In the genomic region with DNA sequence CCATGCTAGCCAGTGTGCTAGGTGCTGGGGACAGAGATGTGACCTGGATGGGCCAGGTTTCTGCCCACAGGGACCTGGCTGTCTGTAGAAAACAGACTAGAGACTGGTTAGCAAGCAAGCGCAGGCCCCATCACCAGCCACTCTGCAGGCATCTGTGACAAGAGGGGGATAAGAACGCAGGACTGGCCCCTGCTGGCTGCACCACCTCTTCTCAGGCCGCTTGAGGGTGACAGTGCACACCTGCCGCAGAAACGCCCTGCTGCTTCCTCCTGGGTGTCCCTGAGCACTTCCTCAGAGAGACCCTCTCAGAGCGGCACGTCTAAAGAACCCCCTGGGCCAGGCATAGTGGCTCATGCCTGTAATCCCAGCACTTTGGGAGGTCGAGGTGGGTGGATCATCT, we compare ENCODE assay signal across 16 cellular contexts. TPM values are rescaled to one million over a fixed set of nuclear protein-coding genes. Genes with fewer than 3 reads are reported as not detected.
"Had no signal": no experiment of that assay in that cellular context is flagged by ENCODE, and none has a peak within 500 bp of the region (broad histone marks: within the 10 kb centered on the region; RNA-seq: fewer than 3 reads in every experiment).

No MANE protein-coding gene starts in this region.

- H3K36me3 ChIP-seq: left lung had no signal

- H3K27me3 Mint-ChIP-seq: activated T-helper 17 cell treated with anti-CD3 and anti-CD28 coated beads, Interleukin-2, amount 50 U/mL, for 72 hours had no signal

- H3K4me1 Mint-ChIP-seq: activated T-helper 17 cell treated with anti-CD3 and anti-CD28 coated beads, Interleukin-2, amount 50 U/mL, for 72 hours had no signal

- H3K9me3 Mint-ChIP-seq: activated T-helper 17 cell treated with anti-CD3 and anti-CD28 coated beads, Interleukin-2, amount 50 U/mL, for 72 hours; naive B cell; stimulated activated naive B cell treated with anti-CD40 and anti-IgM and Interleukin-4, amounts not matched to agents 10 μg/mL and 1 μg/mL and 100 μg/mL, for 72 hours had no signal

- H3K4me1 ChIP-seq: left lung had no signal

- H3K27ac Mint-ChIP-seq: activated T-helper 17 cell treated with anti-CD3 and anti-CD28 coated beads, Interleukin-2, amount 50 U/mL, for 72 hours; naive B cell; stimulated activated naive B cell treated with anti-CD40 and anti-IgM and Interleukin-4, amounts not matched to agents 10 μg/mL and 1 μg/mL and 100 μg/mL, for 72 hours had no signal

- H3K9me3 ChIP-seq: left lung had no signal

- ATAC-seq: activated CD4-positive, CD25-positive, alpha-beta regulatory T cell treated with anti-CD3 and anti-CD28 coated beads, Interleukin-2, amount 50 U/mL, for 24 hours; activated T-helper 17 cell treated with anti-CD3 and anti-CD28 coated beads, Interleukin-2, amount 50 U/mL, for 72 hours; esophagus mucosa had no signal

- H3K27me3 ChIP-seq: left lung had no signal

- H3K36me3 Mint-ChIP-seq: naive B cell; stimulated activated naive B cell treated with anti-CD40 and anti-IgM and Interleukin-4, amounts not matched to agents 10 μg/mL and 1 μg/mL and 100 μg/mL, for 72 hours had no signal

- H3K4me3 ChIP-seq: left lung, skin epidermis had no signal

- DNase-seq: activated CD4-positive, alpha-beta T cell treated with anti-CD3 and anti-CD28 coated beads, Interleukin-2, amount 50 U/mL, for 1 hour; activated naive CD4-positive, alpha-beta T cell treated with Interleukin-2 at 50 U/mL for 16 hours; activated T-cell treated with anti-CD3 and anti-CD28 coated beads for 4 hours; islet precursor cell; left lung; naive B cell; stimulated activated CD4-positive, alpha-beta T cell treated with anti-CD3 and anti-CD28 coated beads, Interleukin-15, amount 100 ng/mL, for 24 hours; stimulated activated CD4-positive, alpha-beta T cell treated with anti-CD3 and anti-CD28 coated beads, Interleukin-4, amount 100 ng/mL, for 1 hour; stimulated activated naive B cell treated with anti-CD40 and anti-IgM and Interleukin-4, amounts not matched to agents 10 μg/mL and 1 μg/mL and 100 μg/mL, for 72 hours; T-helper 9 cell; trophoblast cell had no signal

- H3K4me3 Mint-ChIP-seq: activated T-helper 17 cell treated with anti-CD3 and anti-CD28 coated beads, Interleukin-2, amount 50 U/mL, for 72 hours; naive B cell; stimulated activated naive B cell treated with anti-CD40 and anti-IgM and Interleukin-4, amounts not matched to agents 10 μg/mL and 1 μg/mL and 100 μg/mL, for 72 hours had no signal

- H3K27ac ChIP-seq: left lung, skin epidermis had no signal

RNA-seq across cellular contexts. Expression of gene SLC16A8, which starts 32.7 kb away (rescaled TPM):
- total RNA-seq: activated T-helper 17 cell treated with anti-CD3 and anti-CD28 coated beads, Interleukin-2, amount 50 U/mL, for 72 hours; mononuclear cell had no signal
